11 cellular contexts compared by ENCODE assay signal in the genomic region with DNA sequence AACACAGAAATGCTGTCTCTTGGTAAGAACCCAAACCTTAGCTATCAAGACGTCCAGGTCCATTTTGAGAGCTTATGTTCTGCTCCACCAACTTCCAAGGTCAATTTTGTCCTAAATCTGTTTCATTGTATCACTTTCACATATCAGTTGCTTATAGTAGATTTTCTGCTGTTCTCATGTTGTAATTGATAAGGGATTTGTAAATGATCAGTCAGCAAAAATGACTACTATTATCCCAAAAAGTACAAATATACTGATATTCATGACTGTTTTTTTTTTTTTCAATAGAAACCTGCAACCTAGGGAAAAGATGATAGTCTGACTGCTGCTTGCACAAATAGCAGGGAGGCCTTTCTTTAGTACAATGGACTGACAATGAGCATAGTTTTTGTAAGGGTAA.
"Had no signal": no experiment of that assay in that cellular context is flagged by ENCODE, and none has a peak within 500 bp of the region (broad histone marks: within the 10 kb centered on the region; RNA-seq: fewer than 3 reads in every experiment).

No MANE protein-coding gene starts in this region.

- DNase-seq: GM23248, GOT3, H7, H9, HCEC 1CT, HFFc6 had no signal

- H3K9me3 ChIP-seq: HAP-1 had no signal

- FAIRE-seq: H1, H54 had no signal

- ATAC-seq: GM23338, HCT116 had no signal

- H3K9ac ChIP-seq: GM23248 had no signal

- H2AFZ ChIP-seq: GM23248, GM23338 had no signal

- H3K4me1 ChIP-seq: HAP-1 had no signal

- H3K4me3 ChIP-seq: GM23248, GM23338, HAP-1 had no signal

- H3K4me2 ChIP-seq: GM23338 had no signal

- H3K36me3 ChIP-seq: HAP-1 had no signal

- H3K27ac ChIP-seq: GM23248 had no signal
